12 cellular contexts compared by ENCODE assay signal in genomic region chr15:73239564-73240208, GRCh38.
DNase-seq lines count a peak whose midpoint lies in the region; ATAC-seq and TF ChIP-seq lines count a peak whose summit lies in the region.
"Had no signal": no experiment of that assay in that cellular context is flagged by ENCODE, and none has a peak within 500 bp of the region (broad histone marks: within the 10 kb centered on the region; RNA-seq: fewer than 3 reads in every experiment).

No MANE protein-coding gene starts in this region.

- POLR2A ChIA-PET in HCT116 (lab: Charles Lee): no interaction called here

- intact Hi-C loops in HCT116 (cut with micrococcal nuclease): loop anchor here (5.0 to 10.0 kb wide), 2 partner anchors 457 to 515 kb away; partner anchors contain the start of gene ADPGK

- DNase-seq in AG09309 (ENCODE audit: low read depth) (no peak), HCT116 (ENCODE audit: low read depth, low spot score) (no peak), hepatocyte (ENCODE audit: low spot score) (no peak), GM13976 (ENCODE audit: low spot score) (no peak), NCI-H2029 treated with DMSO at 0.1 percent for 48 hours (lab: John Stamatoyannopoulos, UW) (no peak), GOT3 (lab: John Stamatoyannopoulos, UW) (no peak)
- DNase-seq: activated B cell treated with CpG ODN at 0.5 μM for 24 hours; activated naive CD4-positive, alpha-beta T cell; pancreas; tibial artery had no signal

- TF ChIP-seq RAD21 in HCT116 (IDR thresholded peaks at IDR 0.05; ENCODE audit: low read depth): peak; percentile 25; the same call in 1 of the 2 replicates

- no peak for TF ChIP-seq POLR2A in HCT116 (IDR thresholded peaks at IDR 0.05; ENCODE audit: borderline replicate concordance, extremely low read depth, insufficient read depth, insufficient read length)

- CTCF ChIA-PET in HCT116 (lab: Charles Lee): interaction anchor here (1.5 to 2.3 kb wide), 4 partner anchors 9 to 34 kb away, joined by 3 to 31 read pairs (median 12); no protein-coding TSS in a partner anchor

- 89% methylated on average over 10 of the region's 10 CpGs for WGBS in hepatocyte (ENCODE audit: low lambda C conversion rate, missing lambda C conversion rate)

- H3K4me3 ChIP-seq in AG09309 (ENCODE audit: control insufficient read depth, low read depth, low read length) (no peak overlapping the region), HCT116 (replicated peaks in 1 of 2; ENCODE audit: low read depth in 1 of 2, low read length in 2 of 2) (no peak overlapping the region), hepatocyte (no peak overlapping the region)
- H3K4me3 ChIP-seq: pancreas, tibial artery had no signal

- H3K36me3 ChIP-seq in HCT116 (ENCODE audit: control insufficient read depth in 1 of 2, insufficient read depth in 2 of 2, low read length in 2 of 2): no peaks in the 10 kb centered on the region
- no peaks in the 10 kb centered on the region for H3K36me3 ChIP-seq in hepatocyte (replicated peaks; ENCODE audit: insufficient read depth, low read depth)
- H3K36me3 ChIP-seq: pancreas had no signal

- no peaks in the 10 kb centered on the region for H3K79me2 ChIP-seq in HCT116 (ENCODE audit: insufficient read depth, low read length)
- H3K79me2 ChIP-seq in hepatocyte: no peaks in the 10 kb centered on the region

- H3K4me1 ChIP-seq in HCT116 (ENCODE audit: control insufficient read depth in 1 of 2, insufficient read depth in 2 of 2, low read length in 2 of 2): no peaks in the 10 kb centered on the region
- peaks cover 5% of the 10 kb centered on the region for H3K4me1 ChIP-seq in hepatocyte (ENCODE audit: insufficient read depth)
- H3K4me1 ChIP-seq: tibial artery had no signal

- H3K27ac ChIP-seq in HCT116 (ENCODE audit: low read depth, low read length) (no peak overlapping the region), hepatocyte (no peak overlapping the region)
- H3K27ac ChIP-seq: pancreas, tibial artery had no signal

- H3K4me2 ChIP-seq in HCT116 (ENCODE audit: low read length): no peak overlapping the region
- no peak overlapping the region for H3K4me2 ChIP-seq in hepatocyte

- H3K9me3 ChIP-seq in HCT116 (ENCODE audit: control insufficient read depth in 1 of 2, insufficient read depth in 1 of 2, low read depth in 1 of 2, low read length in 2 of 2) (no peaks in the 10 kb centered on the region), hepatocyte (ENCODE audit: low read depth) (no peaks in the 10 kb centered on the region)
- H3K9me3 ChIP-seq: pancreas, tibial artery had no signal

- H2AFZ ChIP-seq in HCT116 (ENCODE audit: low read depth, low read length, poor library complexity, severe bottlenecking): no peak overlapping the region
- no peak overlapping the region for H2AFZ ChIP-seq in hepatocyte

- H3K9ac ChIP-seq in HCT116 (ENCODE audit: low read length): no peak overlapping the region

- BruUV-seq in HCT116 (replicated peaks; lab: Mats Ljungman, UMichigan): no TSS peak

- RAD21 ChIA-PET in HCT116 (lab: Charles Lee; ENCODE audit: low non-redundant PET in 1 of 2, low total read pairs in 2 of 2, uncharacterized antibody in 2 of 2, unreplicated experiment in 2 of 2): no interaction called here

- TF ChIP-seq CTCF in AG09309 (IDR thresholded peaks at IDR 0.05; ENCODE audit: control insufficient read depth, insufficient read depth, low read depth, low read length, missing control alignments) (peak; percentile 27), HCT116 (IDR thresholded peaks at IDR 0.05 in 2 of 3, conservative IDR thresholded peaks at IDR 0.05 in 1 of 3; ENCODE audit: borderline replicate concordance in 1 of 3, insufficient read depth in 1 of 3, low read depth in 2 of 3, low read length in 2 of 3) (peak in 2 of 3 experiments; percentile 24 to 35; a peak in 2 of 6 replicates), hepatocyte (IDR thresholded peaks at IDR 0.05; ENCODE audit: poor library complexity) (peak; percentile 24), GM13976 (IDR thresholded peaks at IDR 0.05; ENCODE audit: borderline replicate concordance, control extremely low read depth, extremely low read depth, insufficient read depth, missing control alignments) (no peak)

- in situ Hi-C loops in GM13976 (cut with MboI; ENCODE audit: low sequenced_read_pairs, unreplicated experiment): no loop called here

- ATAC-seq in HCT116 (peak; percentile 71), SK-N-SH treated with all-trans-retinoic acid at 6 μM for 48 hours (peak; percentile 79), HG03439 (IDR thresholded peaks at IDR 0.05; ENCODE audit: unreplicated experiment) (no peak)

- no peaks in the 10 kb centered on the region for H3K9me2 ChIP-seq in HCT116 (ENCODE audit: insufficient read depth)
- H3K9me2 ChIP-seq in hepatocyte (replicated peaks; ENCODE audit: insufficient read depth): no peaks in the 10 kb centered on the region

- H3K27me3 ChIP-seq in HCT116 (ENCODE audit: insufficient read depth, low read length) (no peaks in the 10 kb centered on the region), hepatocyte (no peaks in the 10 kb centered on the region)
- H3K27me3 ChIP-seq: pancreas, tibial artery had no signal

- H4K20me1 ChIP-seq in HCT116 (ENCODE audit: insufficient read depth) (no peaks in the 10 kb centered on the region), hepatocyte (ENCODE audit: insufficient read depth, poor library complexity, severe bottlenecking) (no peaks in the 10 kb centered on the region)

TF ChIP-seq in HCT116, 20 proteins besides CTCF, POLR2A, EP300 and RAD21:
- TF ChIP-seq POLR2AphosphoS5 (IDR thresholded peaks at IDR 0.05; ENCODE audit: low read depth, low read length) (no peak), FOSL1 (IDR thresholded peaks at IDR 0.05; ENCODE audit: low read depth) (no peak), JUND (IDR thresholded peaks at IDR 0.05) (no peak)
- TF ChIP-seq, protein P1, sequence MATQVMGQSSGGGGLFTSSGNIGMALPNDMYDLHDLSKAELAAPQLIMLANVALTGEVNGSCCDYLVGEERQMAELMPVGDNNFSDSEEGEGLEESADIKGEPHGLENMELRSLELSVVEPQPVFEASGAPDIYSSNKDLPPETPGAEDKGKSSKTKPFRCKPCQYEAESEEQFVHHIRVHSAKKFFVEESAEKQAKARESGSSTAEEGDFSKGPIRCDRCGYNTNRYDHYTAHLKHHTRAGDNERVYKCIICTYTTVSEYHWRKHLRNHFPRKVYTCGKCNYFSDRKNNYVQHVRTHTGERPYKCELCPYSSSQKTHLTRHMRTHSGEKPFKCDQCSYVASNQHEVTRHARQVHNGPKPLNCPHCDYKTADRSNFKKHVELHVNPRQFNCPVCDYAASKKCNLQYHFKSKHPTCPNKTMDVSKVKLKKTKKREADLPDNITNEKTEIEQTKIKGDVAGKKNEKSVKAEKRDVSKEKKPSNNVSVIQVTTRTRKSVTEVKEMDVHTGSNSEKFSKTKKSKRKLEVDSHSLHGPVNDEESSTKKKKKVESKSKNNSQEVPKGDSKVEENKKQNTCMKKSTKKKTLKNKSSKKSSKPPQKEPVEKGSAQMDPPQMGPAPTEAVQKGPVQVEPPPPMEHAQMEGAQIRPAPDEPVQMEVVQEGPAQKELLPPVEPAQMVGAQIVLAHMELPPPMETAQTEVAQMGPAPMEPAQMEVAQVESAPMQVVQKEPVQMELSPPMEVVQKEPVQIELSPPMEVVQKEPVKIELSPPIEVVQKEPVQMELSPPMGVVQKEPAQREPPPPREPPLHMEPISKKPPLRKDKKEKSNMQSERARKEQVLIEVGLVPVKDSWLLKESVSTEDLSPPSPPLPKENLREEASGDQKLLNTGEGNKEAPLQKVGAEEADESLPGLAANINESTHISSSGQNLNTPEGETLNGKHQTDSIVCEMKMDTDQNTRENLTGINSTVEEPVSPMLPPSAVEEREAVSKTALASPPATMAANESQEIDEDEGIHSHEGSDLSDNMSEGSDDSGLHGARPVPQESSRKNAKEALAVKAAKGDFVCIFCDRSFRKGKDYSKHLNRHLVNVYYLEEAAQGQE (IDR thresholded peaks at IDR 0.05; ENCODE audit: low read depth): no peak
TF ChIP-seq in HCT116: peak in this region for 0.

TF ChIP-seq in SK-N-SH treated with all-trans-retinoic acid at 6 μM for 48 hours, 23 proteins besides CTCF, POLR2A, EP300 and RAD21 (continues in another document):
- TF ChIP-seq RARB (CRISPR knock-in tag; IDR thresholded peaks at IDR 0.05) (no peak), ZNF70 (CRISPR knock-in tag; IDR thresholded peaks at IDR 0.05) (no peak), TCF4 (CRISPR knock-in tag; IDR thresholded peaks at IDR 0.05; ENCODE audit: borderline replicate concordance) (no peak), OSR1 (CRISPR knock-in tag; IDR thresholded peaks at IDR 0.05) (no peak), CREB5 (CRISPR knock-in tag; IDR thresholded peaks at IDR 0.05; ENCODE audit: low read depth) (no peak), TOX (CRISPR knock-in tag; IDR thresholded peaks at IDR 0.05; ENCODE audit: borderline replicate concordance) (no peak)
- TF ChIP-seq, protein P2, sequence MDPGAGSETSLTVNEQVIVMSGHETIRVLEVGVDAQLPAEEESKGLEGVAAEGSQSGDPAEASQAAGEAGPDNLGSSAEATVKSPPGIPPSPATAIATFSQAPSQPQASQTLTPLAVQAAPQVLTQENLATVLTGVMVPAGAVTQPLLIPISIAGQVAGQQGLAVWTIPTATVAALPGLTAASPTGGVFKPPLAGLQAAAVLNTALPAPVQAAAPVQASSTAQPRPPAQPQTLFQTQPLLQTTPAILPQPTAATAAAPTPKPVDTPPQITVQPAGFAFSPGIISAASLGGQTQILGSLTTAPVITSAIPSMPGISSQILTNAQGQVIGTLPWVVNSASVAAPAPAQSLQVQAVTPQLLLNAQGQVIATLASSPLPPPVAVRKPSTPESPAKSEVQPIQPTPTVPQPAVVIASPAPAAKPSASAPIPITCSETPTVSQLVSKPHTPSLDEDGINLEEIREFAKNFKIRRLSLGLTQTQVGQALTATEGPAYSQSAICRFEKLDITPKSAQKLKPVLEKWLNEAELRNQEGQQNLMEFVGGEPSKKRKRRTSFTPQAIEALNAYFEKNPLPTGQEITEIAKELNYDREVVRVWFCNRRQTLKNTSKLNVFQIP (CRISPR knock-in tag; IDR thresholded peaks at IDR 0.05; ENCODE audit: borderline replicate concordance, low read depth): no peak
